1 cellular context compared by ENCODE assay signal in genomic region chr7:99674995-99675742, GRCh38.
TF ChIP-seq lines count a peak whose summit lies in the region.

No MANE protein-coding gene starts in this region.

TF ChIP-seq in HepG2, 621 proteins besides CTCF, POLR2A, EP300 and RAD21:
- TF ChIP-seq HNRNPK (IDR thresholded peaks at IDR 0.05; ENCODE audit: low read depth, low read length, poor library complexity, severe bottlenecking) (peak; percentile 95), PCBP1 (IDR thresholded peaks at IDR 0.05; ENCODE audit: borderline replicate concordance, low read depth, low read length) (peak; percentile 91; the same call in 1 of the 2 replicates), NBN (conservative IDR thresholded peaks at IDR 0.05) (no peak)
TF ChIP-seq in HepG2: peak in this region for 2.
